29 cellular contexts compared by ENCODE assay signal in the genomic region with DNA sequence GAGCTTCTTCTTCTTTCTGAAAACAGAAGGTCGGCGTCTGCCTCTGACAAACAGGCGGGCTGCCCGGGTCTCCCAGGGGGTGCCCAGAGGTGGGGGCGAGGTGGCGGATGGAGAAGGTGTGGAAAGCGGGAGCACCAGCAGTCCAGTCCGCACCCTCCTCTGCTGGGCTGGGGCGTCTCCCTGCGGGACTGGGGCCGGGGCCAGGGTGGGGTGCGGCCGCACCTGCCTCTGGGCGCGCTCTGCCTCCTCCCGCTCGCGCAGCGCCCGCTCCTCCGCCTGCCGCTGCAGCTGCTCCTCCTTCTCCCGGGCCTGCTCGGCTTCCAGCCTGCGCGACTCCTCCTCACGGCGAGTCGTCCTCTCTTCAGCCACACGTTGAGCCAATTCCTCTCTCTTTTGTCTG.
"Had no signal": no experiment of that assay in that cellular context is flagged by ENCODE, and none has a peak within 500 bp of the region (broad histone marks: within the 10 kb centered on the region; RNA-seq: fewer than 3 reads in every experiment).

No MANE protein-coding gene starts in this region.

- H3K9me3 ChIP-seq: body of pancreas, breast epithelium had no signal

- H3K27me3 Mint-ChIP-seq: activated naive CD4-positive, alpha-beta T cell treated with anti-CD3 and anti-CD28 coated beads, Interleukin-2, amount 50 U/mL, for 24 hours; activated T-cell treated with anti-CD3 and anti-CD28 coated beads, Interleukin-2, amount 50 U/mL, for 24 hours had no signal

- H3K27me3 ChIP-seq: body of pancreas, breast epithelium had no signal

- H3K36me3 Mint-ChIP-seq: activated naive CD4-positive, alpha-beta T cell treated with anti-CD3 and anti-CD28 coated beads, Interleukin-2, amount 50 U/mL, for 24 hours; T-cell had no signal

- ATAC-seq: activated CD8-positive, alpha-beta T cell treated with anti-CD3 and anti-CD28 coated beads, Interleukin-2, amount 10 ng/mL, durations not matched to agents 7 days and 5 days; body of pancreas; Right ventricle myocardium inferior; SK-N-SH treated with all-trans-retinoic acid at 6 μM for 48 hours; T-cell; T-helper 17 cell had no signal

- H3K4me1 ChIP-seq: body of pancreas, breast epithelium had no signal

- H2AFZ ChIP-seq: PC-9 had no signal

- H3K36me3 ChIP-seq: breast epithelium had no signal

- H3K4me3 ChIP-seq: body of pancreas, breast epithelium, PC-9 had no signal

- H3K9me3 Mint-ChIP-seq: activated naive CD4-positive, alpha-beta T cell treated with anti-CD3 and anti-CD28 coated beads, Interleukin-2, amount 50 U/mL, for 24 hours; activated naive CD8-positive, alpha-beta T cell treated with anti-CD3 and anti-CD28 coated beads, Interleukin-2, amount 10 ng/mL, durations not matched to agents 7 days and 5 days; activated T-cell treated with anti-CD3 and anti-CD28 coated beads, Interleukin-2, amount 50 U/mL, for 24 hours; activated T-helper 2 cell treated with anti-CD3 and anti-CD28 coated beads, Interferon-gamma antibody, Interleukin-2, Interleukin-4, amounts not matched to agents 10 μg/mL and 5 μg/mL and 100 μg/mL, durations not matched to agents 14 hours and 24 hours and 36 hours; T-cell had no signal

- H3K4me2 ChIP-seq: PC-9 had no signal

- H3K4me3 Mint-ChIP-seq: activated CD4-positive, alpha-beta T cell treated with anti-CD3 and anti-CD28 coated beads, Interleukin-2, amount 10 ng/mL, durations not matched to agents 7 days and 5 days; activated CD8-positive, alpha-beta T cell treated with anti-CD3 and anti-CD28 coated beads, Interleukin-2, amount 10 ng/mL, durations not matched to agents 7 days and 5 days; activated naive CD4-positive, alpha-beta T cell treated with anti-CD3 and anti-CD28 coated beads, Interleukin-2, amount 50 U/mL, for 24 hours; activated naive CD8-positive, alpha-beta T cell treated with anti-CD3 and anti-CD28 coated beads, Interleukin-2, amount 10 ng/mL, durations not matched to agents 7 days and 5 days; activated T-cell treated with anti-CD3 and anti-CD28 coated beads, Interleukin-2, amount 50 U/mL, for 24 hours; T-cell; T-helper 17 cell had no signal

- DNase-seq: activated CD4-positive, alpha-beta T cell treated with anti-CD3 and anti-CD28 coated beads, Interleukin-2, amount 10 ng/mL, durations not matched to agents 7 days and 5 days; activated CD4-positive, alpha-beta T cell treated with anti-CD3 and anti-CD28 coated beads, Interleukin-2, amount 50 U/mL, for 48 hours; activated CD8-positive, alpha-beta T cell treated with anti-CD3 and anti-CD28 coated beads, Interleukin-2, amount 10 ng/mL, durations not matched to agents 7 days and 5 days; activated gamma-delta T cell; activated naive CD4-positive, alpha-beta T cell treated with Interleukin-2 at 50 U/mL for 16 hours; activated naive CD8-positive, alpha-beta T cell treated with anti-CD3 and anti-CD28 coated beads, Interleukin-2, amount 10 ng/mL, durations not matched to agents 7 days and 5 days; activated T-cell treated with anti-CD3 and anti-CD28 coated beads, Interleukin-2, amount 50 U/mL, for 24 hours; amygdala; body of pancreas; NCI-H1417; NCI-H187; NCI-H2029 treated with DMSO at 0.1 percent for 48 hours; NCI-H2107; NCI-H2171; NCI-H510A; NCI-H526; NCI-H748 treated with DMSO at 0.1 percent for 48 hours; PC-9; SIG-M5; T-cell; T-helper 17 cell; T-helper 9 cell had no signal

- H3K27ac Mint-ChIP-seq: activated CD4-positive, alpha-beta T cell treated with anti-CD3 and anti-CD28 coated beads, Interleukin-2, amount 10 ng/mL, durations not matched to agents 7 days and 5 days; activated CD8-positive, alpha-beta T cell treated with anti-CD3 and anti-CD28 coated beads, Interleukin-2, amount 10 ng/mL, durations not matched to agents 7 days and 5 days; activated naive CD4-positive, alpha-beta T cell treated with anti-CD3 and anti-CD28 coated beads, Interleukin-2, amount 50 U/mL, for 24 hours; activated naive CD8-positive, alpha-beta T cell treated with anti-CD3 and anti-CD28 coated beads, Interleukin-2, amount 10 ng/mL, durations not matched to agents 7 days and 5 days; activated T-cell treated with anti-CD3 and anti-CD28 coated beads, Interleukin-2, amount 50 U/mL, for 24 hours; activated T-helper 2 cell treated with anti-CD3 and anti-CD28 coated beads, Interferon-gamma antibody, Interleukin-2, Interleukin-4, amounts not matched to agents 10 μg/mL and 5 μg/mL and 100 μg/mL, durations not matched to agents 14 hours and 24 hours and 36 hours; T-cell; T-helper 17 cell had no signal

- H3K27ac ChIP-seq: body of pancreas, breast epithelium, PC-9, RWPE1, VCaP had no signal
